8 cellular contexts compared by ENCODE assay signal in genomic region chr11:76382209-76382608, GRCh38. TPM values are rescaled to one million over a fixed set of nuclear protein-coding genes. Genes with fewer than 3 reads are reported as not detected.
A peak's percentile ranks its signal among the peaks of the same experiment; 100 is the strongest.
DNase-seq lines count a peak whose midpoint lies in the region; ATAC-seq and TF ChIP-seq lines count a peak whose summit lies in the region.

No MANE protein-coding gene starts in this region.

- H3K4me3 ChIP-seq in BLaER1 (peak overlapping the region; percentile 98), HUES48 (ENCODE audit: low read depth, low read length) (peak overlapping the region; percentile 89), adipocyte (ENCODE audit: low read length) (peak overlapping the region; percentile 91)

- H3K27me3 Mint-ChIP-seq in mesothelial cell of epicardium (ENCODE audit: low read depth): no peaks in the 10 kb centered on the region

- peak overlapping the region; percentile 94 for H3K4me2 ChIP-seq in BLaER1

- TF ChIP-seq CTCF in mesothelial cell of epicardium (IDR thresholded peaks at IDR 0.05; ENCODE audit: unreplicated experiment): no peak

- peaks cover 33% of the 10 kb centered on the region for H4K20me1 ChIP-seq in BLaER1

- H3K9ac ChIP-seq in BLaER1: peak overlapping the region; percentile 80; the same call in 1 of the 2 replicates
- H3K9ac ChIP-seq in HUES48 (ENCODE audit: low read depth, low read length): no peak overlapping the region
- peak overlapping the region; percentile 79 for H3K9ac ChIP-seq in adipocyte (ENCODE audit: low read length)

- peak overlapping the region; percentile 92 for H3K4me3 Mint-ChIP-seq in mesothelial cell of epicardium

- no peak overlapping the region for H3K27ac ChIP-seq in BLaER1
- no peak overlapping the region for H3K27ac ChIP-seq in HUES48 (ENCODE audit: low read depth, low read length)

- no peak for ATAC-seq in HG02840 (IDR thresholded peaks at IDR 0.05; ENCODE audit: low FRiP score, unreplicated experiment)
- ATAC-seq in GM21825 (IDR thresholded peaks at IDR 0.05; ENCODE audit: unreplicated experiment): no peak
- ATAC-seq in HG03045 (IDR thresholded peaks at IDR 0.05; ENCODE audit: unreplicated experiment): no peak

- no peak overlapping the region for H3K27ac Mint-ChIP-seq in mesothelial cell of epicardium

- DNase-seq in adipocyte (ENCODE audit: low read depth) (no peak), mesothelial cell of epicardium (ENCODE audit: low spot score in 2 of 2, unreplicated experiment in 2 of 2) (no peak), SKM-1 treated with dmso at 0.1 percent for 144 hours (lab: John Stamatoyannopoulos, UW; ENCODE audit: unreplicated experiment) (no peak)

- H3K4me1 ChIP-seq in BLaER1 (peaks cover 42% of the 10 kb centered on the region), HUES48 (ENCODE audit: control insufficient read depth, insufficient read depth, low read length) (peaks cover 28% of the 10 kb centered on the region), adipocyte (ENCODE audit: control insufficient read depth, insufficient read depth, low read length) (peaks cover 18% of the 10 kb centered on the region)

- H3K36me3 ChIP-seq in BLaER1 (peaks cover 19% of the 10 kb centered on the region), HUES48 (ENCODE audit: control insufficient read depth, insufficient read depth, low read length) (no peaks in the 10 kb centered on the region), adipocyte (ENCODE audit: control insufficient read depth, insufficient read depth, low read length, severe bottlenecking) (no peaks in the 10 kb centered on the region)

- H3K4me1 Mint-ChIP-seq in mesothelial cell of epicardium: peaks cover 35% of the 10 kb centered on the region

- no peaks in the 10 kb centered on the region for H3K9me3 Mint-ChIP-seq in mesothelial cell of epicardium

- H3K27me3 ChIP-seq in BLaER1: no peaks in the 10 kb centered on the region
- no peaks in the 10 kb centered on the region for H3K27me3 ChIP-seq in HUES48 (ENCODE audit: control insufficient read depth, insufficient read depth, low read length)
- no peaks in the 10 kb centered on the region for H3K27me3 ChIP-seq in adipocyte (replicated peaks; ENCODE audit: control insufficient read depth, insufficient read depth, low read length)

- H3K36me3 Mint-ChIP-seq in mesothelial cell of epicardium: peaks cover 1% of the 10 kb centered on the region

- no peaks in the 10 kb centered on the region for H3K9me3 ChIP-seq in BLaER1
- no peaks in the 10 kb centered on the region for H3K9me3 ChIP-seq in HUES48 (ENCODE audit: control insufficient read depth, insufficient read depth, low read length)
- H3K9me3 ChIP-seq in adipocyte (ENCODE audit: control insufficient read depth, low read length): no peaks in the 10 kb centered on the region

RNA-seq across cellular contexts. Expression of gene GVQW3, which starts 1.1 kb away (rescaled TPM):
- 10.0 to 11.4 TPM (median 11.2 TPM) in 3 replicates for total RNA-seq in mesothelial cell of epicardium

RNA-seq across cellular contexts. Expression of gene THAP12, which starts 1.3 kb away (rescaled TPM):
- total RNA-seq in mesothelial cell of epicardium: 58.4 to 61.7 TPM (median 60.3 TPM) in 3 replicates
